9 cellular contexts compared by ENCODE assay signal in genomic region chr20:5528719-5529256, GRCh38.
DNase-seq lines count a peak whose midpoint lies in the region; ATAC-seq, FAIRE-seq and TF ChIP-seq lines count a peak whose summit lies in the region.
"Had no signal": no experiment of that assay in that cellular context is flagged by ENCODE, and none has a peak within 500 bp of the region (broad histone marks: within the 10 kb centered on the region; RNA-seq: fewer than 3 reads in every experiment).

No MANE protein-coding gene starts in this region.

- peaks cover 2% of the 10 kb centered on the region for H3K36me3 Mint-ChIP-seq in activated CD4-positive, alpha-beta T cell treated with anti-CD3 and anti-CD28 coated beads, Interleukin-2, amount 10 ng/mL, durations not matched to agents 7 days and 5 days (ENCODE audit: low read depth)

- H3K4me1 ChIP-seq in BLaER1 (peaks cover 20% of the 10 kb centered on the region), lung (ENCODE audit: control insufficient read depth in 2 of 2, insufficient read depth in 2 of 2, low read length in 2 of 2) (no peaks in the 10 kb centered on the region)

- peak overlapping the region; percentile 22; the same call in 1 of the 2 replicates for H3K9ac ChIP-seq in BLaER1

- POLR2A ChIA-PET in activated CD4-positive, alpha-beta T cell treated with anti-CD3 and anti-CD28 coated beads, Interleukin-2, amount 10 ng/mL, durations not matched to agents 7 days and 5 days (lab: Charles Lee) = interaction anchor here (0.6 kb wide), 1 partner anchor 546 kb away, joined by 5 read pairs; no protein-coding TSS in a partner anchor

- H4K20me1 ChIP-seq in BLaER1 = no peaks in the 10 kb centered on the region

- H3K27me3 ChIP-seq in BLaER1 (no peaks in the 10 kb centered on the region), lung (ENCODE audit: control insufficient read depth, insufficient read depth) (no peaks in the 10 kb centered on the region)

- peaks cover 24% of the 10 kb centered on the region for H3K4me1 Mint-ChIP-seq in activated CD4-positive, alpha-beta T cell treated with anti-CD3 and anti-CD28 coated beads, Interleukin-2, amount 10 ng/mL, durations not matched to agents 7 days and 5 days

- H3K9me3 ChIP-seq in BLaER1 (no peaks in the 10 kb centered on the region), lung (ENCODE audit: control insufficient read depth in 2 of 2, insufficient read depth in 1 of 2, low read length in 1 of 2) (no peaks in the 10 kb centered on the region)

- no peaks in the 10 kb centered on the region for H3K36me3 ChIP-seq in BLaER1
- H3K36me3 ChIP-seq in lung (ENCODE audit: control insufficient read depth in 2 of 2, insufficient read depth in 2 of 2, low read length in 2 of 2) = no peaks in the 10 kb centered on the region

- no peak overlapping the region for H3K27ac Mint-ChIP-seq in activated CD4-positive, alpha-beta T cell treated with anti-CD3 and anti-CD28 coated beads, Interleukin-2, amount 10 ng/mL, durations not matched to agents 7 days and 5 days

- peak overlapping the region; percentile 25; the same call in 1 of the 2 replicates for H3K4me2 ChIP-seq in BLaER1

- H3K27me3 Mint-ChIP-seq in activated CD4-positive, alpha-beta T cell treated with anti-CD3 and anti-CD28 coated beads, Interleukin-2, amount 10 ng/mL, durations not matched to agents 7 days and 5 days = no peaks in the 10 kb centered on the region
- H3K27me3 Mint-ChIP-seq: IgD-negative memory B cell had no signal

- H3K27ac ChIP-seq in BLaER1 (no peak overlapping the region), lung (ENCODE audit: low read depth in 1 of 2, low read length in 1 of 2) (no peak overlapping the region)

- no peak overlapping the region for H3K4me3 ChIP-seq in BLaER1
- no peak overlapping the region for H3K4me3 ChIP-seq in lung

- peak; percentile 76 for ATAC-seq in HG03558 (IDR thresholded peaks at IDR 0.05; ENCODE audit: extremely low read depth, unreplicated experiment)
- peak; percentile 81 for ATAC-seq in lung (ENCODE audit: insufficient read depth, low FRiP score)

- CTCF ChIA-PET in activated CD4-positive, alpha-beta T cell treated with anti-CD3 and anti-CD28 coated beads, Interleukin-2, amount 10 ng/mL, durations not matched to agents 7 days and 5 days (lab: Charles Lee) = interaction anchor here (0.6 to 2.8 kb wide), 27 partner anchors 9 to 550 kb away, joined by 3 to 29 read pairs (median 3); partner anchors contain the start of genes MCM8 and TRMT6

- peak; percentile 97 for FAIRE-seq in GM19239 (lab: Jason Lieb, UNC)

- H3K4me3 Mint-ChIP-seq in activated CD4-positive, alpha-beta T cell treated with anti-CD3 and anti-CD28 coated beads, Interleukin-2, amount 10 ng/mL, durations not matched to agents 7 days and 5 days = no peak overlapping the region

- H3K9me3 Mint-ChIP-seq in activated CD4-positive, alpha-beta T cell treated with anti-CD3 and anti-CD28 coated beads, Interleukin-2, amount 10 ng/mL, durations not matched to agents 7 days and 5 days = no peaks in the 10 kb centered on the region
- H3K9me3 Mint-ChIP-seq: IgD-negative memory B cell had no signal

- DNase-seq in GM19239 (ENCODE audit: insufficient read length, low spot score) (peak; percentile 47), NCI-H69 (lab: John Stamatoyannopoulos, UW) (peak; percentile 93), dermis microvascular lymphatic vessel endothelial cell (ENCODE audit: low read depth in 2 of 2) (peak; percentile 88 to 90), lung (ENCODE audit: low spot score) (peak; percentile 77)
- DNase-seq in activated CD4-positive, alpha-beta T cell treated with anti-CD3 and anti-CD28 coated beads, Interleukin-2, amount 10 ng/mL, durations not matched to agents 7 days and 5 days = peak; percentile 82
- peak; percentile 9 for DNase-seq in stimulated activated CD8-positive, alpha-beta memory T cell treated with anti-CD3 and anti-CD28 coated beads, Interleukin-15, amount 100 ng/mL, for 24 hours (ENCODE audit: low read depth)

- peak; percentile 93 for TF ChIP-seq CTCF in lung (IDR thresholded peaks at IDR 0.05; ENCODE audit: control extremely low read depth, extremely low read depth)

- WGBS in lung, 2 donors = 14 to 16% methylated on average over 7 of the region's 7 CpGs

Comparison
In these comparisons a context has a peak if more than half of its experiments do, and no peak if none do; other contexts are left out.
1. DNase-seq: peak in every context shown above with its lines; median percentile 93 in NCI-H69; 89 in dermis microvascular lymphatic vessel endothelial cell; 82 in activated CD4-positive, alpha-beta T cell treated with anti-CD3 and anti-CD28 coated beads, Interleukin-2, amount 10 ng/mL, durations not matched to agents 7 days and 5 days; 77 in lung; 47 in GM19239; 9 in stimulated activated CD8-positive, alpha-beta memory T cell treated with anti-CD3 and anti-CD28 coated beads, Interleukin-15, amount 100 ng/mL, for 24 hours.